ENCODE assay signal across 23 cellular contexts in the genomic region with DNA sequence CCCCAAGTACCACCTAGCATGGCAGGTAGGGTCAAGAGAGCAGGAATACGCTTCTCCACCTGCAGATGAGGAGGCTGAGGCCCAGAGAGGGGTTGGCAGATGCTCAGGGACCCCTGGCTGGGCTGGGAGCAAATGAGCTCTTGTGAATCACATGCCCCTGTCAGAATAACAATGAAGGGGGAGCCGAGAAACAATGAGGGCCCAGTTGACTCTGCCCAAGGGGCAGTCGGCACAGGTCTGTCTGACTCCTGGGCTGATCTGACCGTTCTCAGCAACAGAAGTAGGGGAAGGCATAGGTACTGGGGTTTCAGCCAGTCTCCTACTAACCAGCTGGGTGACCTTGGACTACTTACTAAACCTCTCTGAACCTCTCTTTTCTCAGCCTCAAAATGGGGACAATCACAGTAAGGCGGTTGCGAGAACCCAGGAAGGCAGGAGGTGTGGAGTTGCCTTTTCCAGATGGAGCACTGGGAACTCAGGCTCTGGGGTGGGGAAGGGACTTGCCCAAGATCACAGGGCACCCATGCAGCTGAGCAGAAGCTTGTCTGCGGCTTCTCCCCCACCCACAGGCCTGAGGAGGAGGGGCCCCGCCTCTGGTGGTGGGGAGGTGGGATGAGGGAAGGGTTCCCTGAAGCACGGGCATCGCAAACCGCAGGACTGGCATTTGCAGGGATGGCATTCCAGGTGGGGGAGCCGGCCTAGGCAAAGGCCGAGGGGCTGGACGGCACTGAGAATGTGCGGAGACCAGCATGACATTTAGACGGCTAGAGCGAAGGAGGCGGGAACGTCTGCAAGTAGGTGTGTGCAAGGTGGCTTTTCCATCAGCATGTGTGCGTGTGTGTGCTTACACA.
"Had no signal": no experiment of that assay in that cellular context is flagged by ENCODE, and none has a peak within 500 bp of the region (broad histone marks: within the 10 kb centered on the region; RNA-seq: fewer than 3 reads in every experiment).

No MANE protein-coding gene starts in this region.

- H3K27ac ChIP-seq: colonic mucosa, epithelial cell of prostate, foreskin keratinocyte, ovary, sigmoid colon, thyroid gland had no signal

- H3K9me3 Mint-ChIP-seq: activated CD4-positive, alpha-beta T cell treated with anti-CD3 and anti-CD28 coated beads, Interleukin-2, amount 10 ng/mL, durations not matched to agents 24 days and 14 days; activated CD8-positive, alpha-beta T cell treated with anti-CD3 and anti-CD28 coated beads for 36 hours; activated naive CD4-positive, alpha-beta T cell treated with anti-CD3 and anti-CD28 coated beads, Interleukin-2, amount 10 ng/mL, durations not matched to agents 7 days and 5 days; activated naive CD8-positive, alpha-beta T cell treated with anti-CD3 and anti-CD28 coated beads, Interleukin-2, amount 50 U/mL, for 24 hours; endodermal cell; neural crest cell; T-helper 2 cell treated with Interferon-gamma antibody and Interleukin-4, amounts not matched to agents 5 μg/mL and 100 μg/mL, for 36 hours had no signal

- H3K9me3 ChIP-seq: colonic mucosa, ovary, sigmoid colon, thyroid gland had no signal

- H3K4me3 Mint-ChIP-seq: activated CD4-positive, alpha-beta T cell treated with anti-CD3 and anti-CD28 coated beads, Interleukin-2, amount 10 ng/mL, durations not matched to agents 24 days and 14 days; activated CD8-positive, alpha-beta T cell treated with anti-CD3 and anti-CD28 coated beads for 36 hours; activated naive CD4-positive, alpha-beta T cell treated with anti-CD3 and anti-CD28 coated beads, Interleukin-2, amount 10 ng/mL, durations not matched to agents 7 days and 5 days; activated naive CD8-positive, alpha-beta T cell treated with anti-CD3 and anti-CD28 coated beads, Interleukin-2, amount 50 U/mL, for 24 hours; endodermal cell; neural crest cell; T-helper 2 cell treated with Interferon-gamma antibody and Interleukin-4, amounts not matched to agents 5 μg/mL and 100 μg/mL, for 36 hours had no signal

- H3K4me1 ChIP-seq: colonic mucosa, foreskin keratinocyte, thyroid gland had no signal

- DNase-seq: activated CD4-positive, alpha-beta T cell treated with anti-CD3 and anti-CD28 coated beads, Interleukin-2, amount 10 ng/mL, durations not matched to agents 24 days and 14 days; activated CD8-positive, alpha-beta T cell treated with anti-CD3 and anti-CD28 coated beads for 36 hours; activated naive CD4-positive, alpha-beta T cell treated with anti-CD3 and anti-CD28 coated beads, Interleukin-2, amount 10 ng/mL, durations not matched to agents 7 days and 5 days; activated naive CD8-positive, alpha-beta T cell treated with anti-CD3 and anti-CD28 coated beads, Interleukin-2, amount 50 U/mL, for 24 hours; activated T-cell treated with anti-CD3 and anti-CD28 coated beads, Interleukin-2, amount 50 U/mL, for 1 hour; anterior cingulate cortex; central memory CD4-positive, alpha-beta T cell; colonic mucosa; endodermal cell; glutamatergic neuron; hippocampal formation; kidney; left ventricle myocardium superior; ovary; sigmoid colon; stimulated activated CD8-positive, alpha-beta memory T cell treated with anti-CD3 and anti-CD28 coated beads, Interleukin-4, amount 100 ng/mL, for 48 hours; stimulated activated naive CD4-positive, alpha-beta T cell had no signal

- H3K4me1 Mint-ChIP-seq: activated CD4-positive, alpha-beta T cell treated with anti-CD3 and anti-CD28 coated beads, Interleukin-2, amount 10 ng/mL, durations not matched to agents 24 days and 14 days; activated naive CD4-positive, alpha-beta T cell treated with anti-CD3 and anti-CD28 coated beads, Interleukin-2, amount 10 ng/mL, durations not matched to agents 7 days and 5 days; activated naive CD8-positive, alpha-beta T cell treated with anti-CD3 and anti-CD28 coated beads, Interleukin-2, amount 50 U/mL, for 24 hours had no signal

- H3K27ac Mint-ChIP-seq: activated CD4-positive, alpha-beta T cell treated with anti-CD3 and anti-CD28 coated beads, Interleukin-2, amount 10 ng/mL, durations not matched to agents 24 days and 14 days; activated CD8-positive, alpha-beta T cell treated with anti-CD3 and anti-CD28 coated beads for 36 hours; activated naive CD4-positive, alpha-beta T cell treated with anti-CD3 and anti-CD28 coated beads, Interleukin-2, amount 10 ng/mL, durations not matched to agents 7 days and 5 days; activated naive CD8-positive, alpha-beta T cell treated with anti-CD3 and anti-CD28 coated beads, Interleukin-2, amount 50 U/mL, for 24 hours; endodermal cell; T-helper 2 cell treated with Interferon-gamma antibody and Interleukin-4, amounts not matched to agents 5 μg/mL and 100 μg/mL, for 36 hours had no signal

- H3K36me3 ChIP-seq: colonic mucosa, ovary, sigmoid colon, thyroid gland had no signal

- H3K36me3 Mint-ChIP-seq: activated naive CD4-positive, alpha-beta T cell treated with anti-CD3 and anti-CD28 coated beads, Interleukin-2, amount 10 ng/mL, durations not matched to agents 7 days and 5 days; brain had no signal

- ATAC-seq: activated CD8-positive, alpha-beta T cell treated with anti-CD3 and anti-CD28 coated beads for 36 hours; activated naive CD8-positive, alpha-beta T cell treated with anti-CD3 and anti-CD28 coated beads, Interleukin-2, amount 50 U/mL, for 24 hours; foreskin keratinocyte; left ventricle myocardium superior had no signal

- H3K27me3 Mint-ChIP-seq: activated CD4-positive, alpha-beta T cell treated with anti-CD3 and anti-CD28 coated beads, Interleukin-2, amount 10 ng/mL, durations not matched to agents 24 days and 14 days; activated naive CD4-positive, alpha-beta T cell treated with anti-CD3 and anti-CD28 coated beads, Interleukin-2, amount 10 ng/mL, durations not matched to agents 7 days and 5 days had no signal

- H3K27me3 ChIP-seq: colonic mucosa, foreskin keratinocyte, ovary, sigmoid colon had no signal

- H3K4me3 ChIP-seq: colonic mucosa, ovary, sigmoid colon, thyroid gland had no signal
